7 cellular contexts compared by ENCODE assay signal in genomic region chr7:108634535-108634934, GRCh38.
"Had no signal": no experiment of that assay in that cellular context is flagged by ENCODE, and none has a peak within 500 bp of the region (broad histone marks: within the 10 kb centered on the region; RNA-seq: fewer than 3 reads in every experiment).

No MANE protein-coding gene starts in this region.

- DNase-seq: GM23248, GOT3, H7, HFFc6, IMR-90, KBM-7 had no signal

- H3K4me3 Mint-ChIP-seq: HFFc6 had no signal

- ATAC-seq: HCT116 had no signal

- H3K9me3 Mint-ChIP-seq: HFFc6 had no signal

- H3K27ac Mint-ChIP-seq: HFFc6 had no signal
